ENCODE assay signal across 1 cellular context in the genomic region with DNA sequence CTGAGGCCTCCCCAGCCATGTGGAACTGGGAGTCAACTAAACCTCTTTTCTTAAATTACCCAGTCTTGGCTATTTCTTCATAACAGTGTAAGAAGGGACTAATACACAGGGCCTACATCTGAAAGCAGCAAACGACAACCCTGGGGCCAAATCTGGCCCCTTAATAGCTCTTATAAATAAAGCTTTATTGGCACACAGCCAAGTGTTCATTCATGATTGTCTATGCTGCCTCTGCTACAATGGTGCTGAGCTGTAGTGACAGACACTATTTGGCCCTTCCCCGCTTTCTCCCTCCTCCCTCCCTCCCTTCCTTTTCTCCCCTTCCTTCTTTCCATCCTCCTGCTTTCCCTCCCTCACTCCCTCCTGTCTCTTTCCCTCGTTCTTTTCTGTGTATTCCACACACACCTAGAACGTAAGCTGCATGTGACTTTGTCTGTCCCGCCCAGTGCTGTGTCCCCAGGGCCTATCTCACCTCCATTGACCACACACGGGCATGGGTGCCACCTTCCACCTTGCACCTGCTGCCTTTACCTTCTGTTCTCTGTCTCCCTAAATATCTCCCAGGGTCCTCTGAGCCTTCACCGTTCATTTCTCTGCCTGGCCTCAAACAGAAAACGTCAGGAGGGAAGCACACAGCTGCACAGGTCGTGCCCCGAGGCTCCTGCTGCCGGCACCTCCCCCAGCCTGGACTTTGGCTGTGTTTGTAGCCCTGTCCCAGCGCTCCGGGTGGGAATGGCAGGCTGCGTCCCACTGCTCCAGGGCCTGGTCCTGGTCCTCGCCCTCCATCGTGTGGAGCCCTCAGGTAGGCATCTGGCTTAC.
TF ChIP-seq lines count a peak whose summit lies in the region.

A gene with protein sequence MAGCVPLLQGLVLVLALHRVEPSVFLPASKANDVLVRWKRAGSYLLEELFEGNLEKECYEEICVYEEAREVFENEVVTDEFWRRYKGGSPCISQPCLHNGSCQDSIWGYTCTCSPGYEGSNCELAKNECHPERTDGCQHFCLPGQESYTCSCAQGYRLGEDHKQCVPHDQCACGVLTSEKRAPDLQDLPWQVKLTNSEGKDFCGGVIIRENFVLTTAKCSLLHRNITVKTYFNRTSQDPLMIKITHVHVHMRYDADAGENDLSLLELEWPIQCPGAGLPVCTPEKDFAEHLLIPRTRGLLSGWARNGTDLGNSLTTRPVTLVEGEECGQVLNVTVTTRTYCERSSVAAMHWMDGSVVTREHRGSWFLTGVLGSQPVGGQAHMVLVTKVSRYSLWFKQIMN (plus strand): TSS at position 720 of the 819 bp plus-strand sequence. CDS start 13 bp downstream, at position 733.

TF ChIP-seq in HepG2, 621 proteins besides CTCF, POLR2A, EP300 and RAD21 (continued from another document and continues in another):
- TF ChIP-seq SP5 (CRISPR knock-in tag; IDR thresholded peaks at IDR 0.05; ENCODE audit: borderline replicate concordance, low read depth) (peak; percentile 61; the same call in 1 of the 2 replicates), HCFC1 (IDR thresholded peaks at IDR 0.05; ENCODE audit: low read depth, low read length) (no peak), CBFB (CRISPR knock-in tag; IDR thresholded peaks at IDR 0.05) (peak; percentile 66; the same call in 1 of the 2 replicates), ZNF501 (CRISPR knock-in tag; IDR thresholded peaks at IDR 0.05) (0 out of 2 replicates have a peak, but pooled peaks have one; percentile 21), ZMYM4 (CRISPR knock-in tag; IDR thresholded peaks at IDR 0.05) (peak; percentile 53), ZFX (CRISPR knock-in tag; IDR thresholded peaks at IDR 0.05; ENCODE audit: low read depth) (peak; percentile 83), SPEN (CRISPR knock-in tag; IDR thresholded peaks at IDR 0.05; ENCODE audit: low read depth) (peak; percentile 21; the same call in 1 of the 2 replicates), ZBTB1 (CRISPR knock-in tag; IDR thresholded peaks at IDR 0.05; ENCODE audit: borderline replicate concordance) (no peak), ZNF451 (CRISPR knock-in tag; IDR thresholded peaks at IDR 0.05) (0 out of 2 replicates have a peak, but pooled peaks have one; percentile 24), ZNF720 (CRISPR knock-in tag; IDR thresholded peaks at IDR 0.05) (no peak), ZNF282 (IDR thresholded peaks at IDR 0.05; ENCODE audit: partially characterized antibody) (no peak), ZNF441 (CRISPR knock-in tag; IDR thresholded peaks at IDR 0.05; ENCODE audit: borderline replicate concordance) (peak; percentile 61), RXRB (CRISPR knock-in tag; IDR thresholded peaks at IDR 0.05; ENCODE audit: borderline replicate concordance) (peak; percentile 61), POGZ (CRISPR knock-in tag; IDR thresholded peaks at IDR 0.05) (0 out of 2 replicates have a peak, but pooled peaks have one; percentile 12), ATF7-NPFF (CRISPR knock-in tag; IDR thresholded peaks at IDR 0.05; ENCODE audit: low read depth) (peak; percentile 28; the same call in 1 of the 2 replicates), IKZF1 (IDR thresholded peaks at IDR 0.05) (no peak), TP53 (CRISPR knock-in tag; conservative IDR thresholded peaks at IDR 0.05) (no peak), KMT2B (CRISPR knock-in tag; IDR thresholded peaks at IDR 0.05) (peak; percentile 50; the same call in 1 of the 2 replicates), ARNTL (CRISPR knock-in tag; IDR thresholded peaks at IDR 0.05) (peak; percentile 76), PHF21A (CRISPR knock-in tag; IDR thresholded peaks at IDR 0.05) (peak; percentile 75), EEA1 (CRISPR knock-in tag; IDR thresholded peaks at IDR 0.05; ENCODE audit: borderline replicate concordance) (no peak), CCDC6 (CRISPR knock-in tag; IDR thresholded peaks at IDR 0.05) (peak; percentile 85; the same call in 1 of the 2 replicates), FOXC1 (CRISPR knock-in tag; IDR thresholded peaks at IDR 0.05; ENCODE audit: borderline replicate concordance) (0 out of 2 replicates have a peak, but pooled peaks have one; percentile 28), HIVEP1 (CRISPR knock-in tag; IDR thresholded peaks at IDR 0.05) (peak; percentile 77), KLF6 (CRISPR knock-in tag; IDR thresholded peaks at IDR 0.05) (no peak), ZNF44 (CRISPR knock-in tag; IDR thresholded peaks at IDR 0.05) (0 out of 2 replicates have a peak, but pooled peaks have one; percentile 44), NR2F6 (IDR thresholded peaks at IDR 0.05) (peak; percentile 92), NR2F6 (CRISPR knock-in tag; IDR thresholded peaks at IDR 0.05) (peak; percentile 97), SRY (CRISPR knock-in tag; IDR thresholded peaks at IDR 0.05) (peak; percentile 49; the same call in 1 of the 2 replicates), CHD4 (IDR thresholded peaks at IDR 0.05; ENCODE audit: borderline replicate concordance, low read length) (0 out of 2 replicates have a peak, but pooled peaks have one; percentile 37), YEATS4 (CRISPR knock-in tag; IDR thresholded peaks at IDR 0.05; ENCODE audit: borderline replicate concordance) (peak; percentile 62; the same call in 1 of the 2 replicates), HHEX (CRISPR knock-in tag; IDR thresholded peaks at IDR 0.05) (no peak), REXO4 (CRISPR knock-in tag; IDR thresholded peaks at IDR 0.05; ENCODE audit: borderline replicate concordance) (no peak)
- TF ChIP-seq, protein P1, sequence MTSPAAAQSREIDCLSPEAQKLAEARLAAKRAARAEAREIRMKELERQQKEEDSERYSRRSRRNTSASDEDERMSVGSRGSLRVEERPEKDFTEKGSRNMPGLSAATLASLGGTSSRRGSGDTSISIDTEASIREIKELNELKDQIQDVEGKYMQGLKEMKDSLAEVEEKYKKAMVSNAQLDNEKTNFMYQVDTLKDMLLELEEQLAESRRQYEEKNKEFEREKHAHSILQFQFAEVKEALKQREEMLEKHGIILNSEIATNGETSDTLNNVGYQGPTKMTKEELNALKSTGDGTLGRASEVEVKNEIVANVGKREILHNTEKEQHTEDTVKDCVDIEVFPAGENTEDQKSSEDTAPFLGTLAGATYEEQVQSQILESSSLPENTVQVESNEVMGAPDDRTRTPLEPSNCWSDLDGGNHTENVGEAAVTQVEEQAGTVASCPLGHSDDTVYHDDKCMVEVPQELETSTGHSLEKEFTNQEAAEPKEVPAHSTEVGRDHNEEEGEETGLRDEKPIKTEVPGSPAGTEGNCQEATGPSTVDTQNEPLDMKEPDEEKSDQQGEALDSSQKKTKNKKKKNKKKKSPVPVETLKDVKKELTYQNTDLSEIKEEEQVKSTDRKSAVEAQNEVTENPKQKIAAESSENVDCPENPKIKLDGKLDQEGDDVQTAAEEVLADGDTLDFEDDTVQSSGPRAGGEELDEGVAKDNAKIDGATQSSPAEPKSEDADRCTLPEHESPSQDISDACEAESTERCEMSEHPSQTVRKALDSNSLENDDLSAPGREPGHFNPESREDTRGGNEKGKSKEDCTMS (CRISPR knock-in tag; conservative IDR thresholded peaks at IDR 0.05): no peak
- TF ChIP-seq, protein P2, sequence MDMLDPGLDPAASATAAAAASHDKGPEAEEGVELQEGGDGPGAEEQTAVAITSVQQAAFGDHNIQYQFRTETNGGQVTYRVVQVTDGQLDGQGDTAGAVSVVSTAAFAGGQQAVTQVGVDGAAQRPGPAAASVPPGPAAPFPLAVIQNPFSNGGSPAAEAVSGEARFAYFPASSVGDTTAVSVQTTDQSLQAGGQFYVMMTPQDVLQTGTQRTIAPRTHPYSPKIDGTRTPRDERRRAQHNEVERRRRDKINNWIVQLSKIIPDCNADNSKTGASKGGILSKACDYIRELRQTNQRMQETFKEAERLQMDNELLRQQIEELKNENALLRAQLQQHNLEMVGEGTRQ (IDR thresholded peaks at IDR 0.05; ENCODE audit: low read depth, low read length): no peak
- TF ChIP-seq, protein P2 (CRISPR knock-in tag; IDR thresholded peaks at IDR 0.05; ENCODE audit: borderline replicate concordance): no peak; the same call in 1 of the 2 replicates
- TF ChIP-seq, protein P3, sequence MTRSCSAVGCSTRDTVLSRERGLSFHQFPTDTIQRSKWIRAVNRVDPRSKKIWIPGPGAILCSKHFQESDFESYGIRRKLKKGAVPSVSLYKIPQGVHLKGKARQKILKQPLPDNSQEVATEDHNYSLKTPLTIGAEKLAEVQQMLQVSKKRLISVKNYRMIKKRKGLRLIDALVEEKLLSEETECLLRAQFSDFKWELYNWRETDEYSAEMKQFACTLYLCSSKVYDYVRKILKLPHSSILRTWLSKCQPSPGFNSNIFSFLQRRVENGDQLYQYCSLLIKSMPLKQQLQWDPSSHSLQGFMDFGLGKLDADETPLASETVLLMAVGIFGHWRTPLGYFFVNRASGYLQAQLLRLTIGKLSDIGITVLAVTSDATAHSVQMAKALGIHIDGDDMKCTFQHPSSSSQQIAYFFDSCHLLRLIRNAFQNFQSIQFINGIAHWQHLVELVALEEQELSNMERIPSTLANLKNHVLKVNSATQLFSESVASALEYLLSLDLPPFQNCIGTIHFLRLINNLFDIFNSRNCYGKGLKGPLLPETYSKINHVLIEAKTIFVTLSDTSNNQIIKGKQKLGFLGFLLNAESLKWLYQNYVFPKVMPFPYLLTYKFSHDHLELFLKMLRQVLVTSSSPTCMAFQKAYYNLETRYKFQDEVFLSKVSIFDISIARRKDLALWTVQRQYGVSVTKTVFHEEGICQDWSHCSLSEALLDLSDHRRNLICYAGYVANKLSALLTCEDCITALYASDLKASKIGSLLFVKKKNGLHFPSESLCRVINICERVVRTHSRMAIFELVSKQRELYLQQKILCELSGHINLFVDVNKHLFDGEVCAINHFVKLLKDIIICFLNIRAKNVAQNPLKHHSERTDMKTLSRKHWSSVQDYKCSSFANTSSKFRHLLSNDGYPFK (CRISPR knock-in tag; IDR thresholded peaks at IDR 0.05; ENCODE audit: borderline replicate concordance): peak; percentile 69
- TF ChIP-seq, protein P4, sequence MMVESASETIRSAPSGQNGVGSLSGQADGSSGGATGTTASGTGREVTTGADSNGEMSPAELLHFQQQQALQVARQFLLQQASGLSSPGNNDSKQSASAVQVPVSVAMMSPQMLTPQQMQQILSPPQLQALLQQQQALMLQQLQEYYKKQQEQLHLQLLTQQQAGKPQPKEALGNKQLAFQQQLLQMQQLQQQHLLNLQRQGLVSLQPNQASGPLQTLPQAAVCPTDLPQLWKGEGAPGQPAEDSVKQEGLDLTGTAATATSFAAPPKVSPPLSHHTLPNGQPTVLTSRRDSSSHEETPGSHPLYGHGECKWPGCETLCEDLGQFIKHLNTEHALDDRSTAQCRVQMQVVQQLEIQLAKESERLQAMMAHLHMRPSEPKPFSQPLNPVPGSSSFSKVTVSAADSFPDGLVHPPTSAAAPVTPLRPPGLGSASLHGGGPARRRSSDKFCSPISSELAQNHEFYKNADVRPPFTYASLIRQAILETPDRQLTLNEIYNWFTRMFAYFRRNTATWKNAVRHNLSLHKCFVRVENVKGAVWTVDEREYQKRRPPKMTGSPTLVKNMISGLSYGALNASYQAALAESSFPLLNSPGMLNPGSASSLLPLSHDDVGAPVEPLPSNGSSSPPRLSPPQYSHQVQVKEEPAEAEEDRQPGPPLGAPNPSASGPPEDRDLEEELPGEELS (CRISPR knock-in tag; IDR thresholded peaks at IDR 0.05): peak; percentile 77
- TF ChIP-seq, protein P5, sequence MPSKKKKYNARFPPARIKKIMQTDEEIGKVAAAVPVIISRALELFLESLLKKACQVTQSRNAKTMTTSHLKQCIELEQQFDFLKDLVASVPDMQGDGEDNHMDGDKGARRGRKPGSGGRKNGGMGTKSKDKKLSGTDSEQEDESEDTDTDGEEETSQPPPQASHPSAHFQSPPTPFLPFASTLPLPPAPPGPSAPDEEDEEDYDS (CRISPR knock-in tag; IDR thresholded peaks at IDR 0.05): peak; percentile 46; the same call in 1 of the 2 replicates
- TF ChIP-seq, protein P6, sequence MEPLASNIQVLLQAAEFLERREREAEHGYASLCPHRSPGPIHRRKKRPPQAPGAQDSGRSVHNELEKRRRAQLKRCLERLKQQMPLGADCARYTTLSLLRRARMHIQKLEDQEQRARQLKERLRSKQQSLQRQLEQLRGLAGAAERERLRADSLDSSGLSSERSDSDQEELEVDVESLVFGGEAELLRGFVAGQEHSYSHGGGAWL (CRISPR knock-in tag; IDR thresholded peaks at IDR 0.05): peak; percentile 76
- TF ChIP-seq, protein P7, sequence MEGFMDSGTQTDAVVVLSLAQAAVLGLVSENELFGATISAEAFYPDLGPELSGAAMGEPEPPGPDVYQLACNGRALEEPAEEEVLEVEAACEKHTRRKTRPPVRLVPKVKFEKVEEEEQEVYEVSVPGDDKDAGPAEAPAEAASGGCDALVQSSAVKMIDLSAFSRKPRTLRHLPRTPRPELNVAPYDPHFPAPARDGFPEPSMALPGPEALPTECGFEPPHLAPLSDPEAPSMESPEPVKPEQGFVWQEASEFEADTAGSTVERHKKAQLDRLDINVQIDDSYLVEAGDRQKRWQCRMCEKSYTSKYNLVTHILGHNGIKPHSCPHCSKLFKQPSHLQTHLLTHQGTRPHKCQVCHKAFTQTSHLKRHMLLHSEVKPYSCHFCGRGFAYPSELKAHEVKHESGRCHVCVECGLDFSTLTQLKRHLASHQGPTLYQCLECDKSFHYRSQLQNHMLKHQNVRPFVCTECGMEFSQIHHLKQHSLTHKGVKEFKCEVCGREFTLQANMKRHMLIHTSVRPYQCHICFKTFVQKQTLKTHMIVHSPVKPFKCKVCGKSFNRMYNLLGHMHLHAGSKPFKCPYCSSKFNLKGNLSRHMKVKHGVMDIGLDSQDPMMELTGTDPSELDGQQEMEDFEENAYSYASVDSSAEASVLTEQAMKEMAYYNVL (CRISPR knock-in tag; IDR thresholded peaks at IDR 0.05; ENCODE audit: borderline replicate concordance): peak; percentile 77
- TF ChIP-seq, protein P8, sequence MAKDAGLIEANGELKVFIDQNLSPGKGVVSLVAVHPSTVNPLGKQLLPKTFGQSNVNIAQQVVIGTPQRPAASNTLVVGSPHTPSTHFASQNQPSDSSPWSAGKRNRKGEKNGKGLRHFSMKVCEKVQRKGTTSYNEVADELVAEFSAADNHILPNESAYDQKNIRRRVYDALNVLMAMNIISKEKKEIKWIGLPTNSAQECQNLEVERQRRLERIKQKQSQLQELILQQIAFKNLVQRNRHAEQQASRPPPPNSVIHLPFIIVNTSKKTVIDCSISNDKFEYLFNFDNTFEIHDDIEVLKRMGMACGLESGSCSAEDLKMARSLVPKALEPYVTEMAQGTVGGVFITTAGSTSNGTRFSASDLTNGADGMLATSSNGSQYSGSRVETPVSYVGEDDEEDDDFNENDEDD (CRISPR knock-in tag; IDR thresholded peaks at IDR 0.05; ENCODE audit: borderline replicate concordance): peak; percentile 88; the same call in 1 of the 2 replicates
- TF ChIP-seq, protein P9, sequence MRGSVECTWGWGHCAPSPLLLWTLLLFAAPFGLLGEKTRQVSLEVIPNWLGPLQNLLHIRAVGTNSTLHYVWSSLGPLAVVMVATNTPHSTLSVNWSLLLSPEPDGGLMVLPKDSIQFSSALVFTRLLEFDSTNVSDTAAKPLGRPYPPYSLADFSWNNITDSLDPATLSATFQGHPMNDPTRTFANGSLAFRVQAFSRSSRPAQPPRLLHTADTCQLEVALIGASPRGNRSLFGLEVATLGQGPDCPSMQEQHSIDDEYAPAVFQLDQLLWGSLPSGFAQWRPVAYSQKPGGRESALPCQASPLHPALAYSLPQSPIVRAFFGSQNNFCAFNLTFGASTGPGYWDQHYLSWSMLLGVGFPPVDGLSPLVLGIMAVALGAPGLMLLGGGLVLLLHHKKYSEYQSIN (CRISPR knock-in tag; IDR thresholded peaks at IDR 0.05; ENCODE audit: borderline replicate concordance): no peak
